Comparison of ENCODE assay signal across 1 cellular context in genomic region chr14:38873923-38874612, GRCh38.
TF ChIP-seq lines count a peak whose summit lies in the region.

No MANE protein-coding gene starts in this region.

TF ChIP-seq in endothelial cell of umbilical vein, 7 proteins besides CTCF, POLR2A, EP300 and RAD21:
- TF ChIP-seq MYC (IDR thresholded peaks at IDR 0.05; ENCODE audit: low read depth, low read length) = no peak
- TF ChIP-seq EZH2 (IDR thresholded peaks at IDR 0.05; ENCODE audit: borderline replicate concordance, low read depth, low read length, severe bottlenecking) = no peak
- TF ChIP-seq POLR2AphosphoS5 (IDR thresholded peaks at IDR 0.05; ENCODE audit: insufficient read depth, low read depth, low read length) = no peak
- no peak for TF ChIP-seq GATA2 (IDR thresholded peaks at IDR 0.05; ENCODE audit: insufficient read depth, insufficient read length, low read depth, low read length)
- no peak for TF ChIP-seq MAX (IDR thresholded peaks at IDR 0.05; ENCODE audit: insufficient read depth, insufficient read length)
- no peak for TF ChIP-seq FOS (IDR thresholded peaks at IDR 0.05; ENCODE audit: borderline replicate concordance, insufficient read depth, low read length)
- TF ChIP-seq JUN (IDR thresholded peaks at IDR 0.05; ENCODE audit: borderline replicate concordance, insufficient read depth, insufficient read length, low read depth) = no peak
